12 cellular contexts compared by ENCODE assay signal in the genomic region with DNA sequence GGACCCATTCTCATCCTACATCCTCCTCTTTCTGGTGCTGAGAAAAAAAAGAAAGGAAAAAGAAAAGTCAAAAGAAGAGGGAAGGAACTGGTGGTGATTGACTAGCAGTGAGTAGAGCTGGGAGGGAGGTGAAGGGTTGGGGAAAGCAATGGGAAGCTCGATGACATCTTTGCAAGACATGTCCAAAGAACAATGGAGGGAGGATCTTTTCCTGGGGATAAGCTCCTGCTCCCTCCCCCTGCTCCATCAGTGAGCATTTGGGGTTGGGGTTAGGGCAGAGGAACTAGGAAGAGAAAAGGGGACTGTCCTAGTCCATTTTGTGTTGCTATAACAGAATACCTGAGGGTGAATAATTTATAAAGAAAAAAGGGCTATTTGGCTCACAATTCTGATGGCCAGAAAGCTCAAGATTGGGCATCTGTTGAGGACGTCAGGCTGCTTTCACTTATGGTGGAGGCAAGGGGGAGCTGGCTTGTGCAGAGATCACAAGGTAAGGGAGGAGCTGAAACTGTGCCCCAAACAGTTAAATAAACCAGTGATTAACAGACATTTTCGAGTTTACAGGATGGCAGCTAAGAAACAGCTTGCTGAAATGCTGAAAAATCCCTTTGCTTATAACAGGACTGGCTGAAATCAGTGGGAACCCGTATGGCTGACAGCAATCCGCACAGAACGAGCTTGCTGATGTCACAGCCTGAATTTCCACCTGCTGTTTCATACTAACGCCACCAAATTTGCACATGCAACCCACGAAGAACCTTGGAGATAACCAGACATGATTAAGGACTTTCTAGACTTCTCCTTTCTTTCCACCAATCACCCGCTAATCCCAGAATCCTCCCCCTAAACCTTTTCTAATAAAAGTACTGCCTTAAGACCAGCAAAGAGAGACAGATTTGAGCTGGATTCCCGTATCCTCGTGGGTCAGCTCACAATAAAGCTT. TPM values are rescaled to one million over a fixed set of nuclear protein-coding genes. Genes with fewer than 3 reads are reported as not detected.
A peak's percentile ranks its signal among the peaks of the same experiment; 100 is the strongest.
DNase-seq lines count a peak whose midpoint lies in the region; ATAC-seq and TF ChIP-seq lines count a peak whose summit lies in the region.
"Had no signal": no experiment of that assay in that cellular context is flagged by ENCODE, and none has a peak within 500 bp of the region (broad histone marks: within the 10 kb centered on the region; RNA-seq: fewer than 3 reads in every experiment).

No MANE protein-coding gene starts in this region.

- DNase-seq in CD1c-positive myeloid dendritic cell (ENCODE audit: extremely low spot score), result peak; percentile 40
- peak; percentile 24 for DNase-seq in IMR-90
- no peak for DNase-seq in NCI-H526 treated with DMSO at 0.1 percent for 48 hours (lab: John Stamatoyannopoulos, UW)
- DNase-seq in UCSD-AML1 (lab: John Stamatoyannopoulos, UW; ENCODE audit: unreplicated experiment), result no peak
- no peak for DNase-seq in GOT3 (lab: John Stamatoyannopoulos, UW)
- DNase-seq: KG1, NCI-H748 treated with DMSO at 0.1 percent for 48 hours, T-helper 1 cell had no signal

- H3K36me3 Mint-ChIP-seq in activated T-helper 17 cell treated with anti-CD3 and anti-CD28 coated beads, Interleukin-2, amount 50 U/mL, for 72 hours (ENCODE audit: low read depth), result no peaks in the 10 kb centered on the region

- CTCF ChIA-PET in IMR-90 (lab: Yijun Ruan, JAX), result interaction anchor here (1.0 to 1.4 kb wide), 2 partner anchors 10 to 12 kb away, joined by 3 to 5 read pairs; no protein-coding TSS in a partner anchor

- no peak overlapping the region for H3K4ac ChIP-seq in IMR-90 (ENCODE audit: low read depth, low read length)

- intact Hi-C loops in IMR-90 (cut with micrococcal nuclease), result no loop called here

- no peak overlapping the region for H3K27ac Mint-ChIP-seq in activated T-helper 17 cell treated with anti-CD3 and anti-CD28 coated beads, Interleukin-2, amount 50 U/mL, for 72 hours

- no TSS peak for BruUV-seq in IMR-90 (replicated peaks; lab: Mats Ljungman, UMichigan)

- H3K27ac ChIP-seq in IMR-90 (ENCODE audit: insufficient read depth, low read length) (no peak overlapping the region), muscle layer of duodenum (ENCODE audit: low read length) (no peak overlapping the region)

- peak overlapping the region; percentile 74 for H3K4me2 ChIP-seq in IMR-90 (ENCODE audit: low read depth, low read length)

- H3K4me1 ChIP-seq in IMR-90 (ENCODE audit: control insufficient read depth, insufficient read depth, low read length), result no peaks in the 10 kb centered on the region
- no peaks in the 10 kb centered on the region for H3K4me1 ChIP-seq in muscle layer of duodenum (ENCODE audit: control insufficient read depth in 1 of 2, insufficient read depth in 2 of 2, low read length in 2 of 2)

- H2BK20ac ChIP-seq in IMR-90 (ENCODE audit: low read depth, low read length), result no peak overlapping the region

- 20% methylated on average over 3 of the region's 11 CpGs; no CpG with 5 or more reads in 1 of the 2 experiments for WGBS in IMR-90 (ENCODE audit: extremely low coverage in 2 of 2, insufficient read length in 1 of 2), 2 experiments

- H4K5ac ChIP-seq in IMR-90 (ENCODE audit: low read depth, low read length), result no peak overlapping the region

- no peak overlapping the region for H4K91ac ChIP-seq in IMR-90 (ENCODE audit: insufficient read depth, low read depth, low read length)

- H3K27me3 Mint-ChIP-seq in activated T-helper 17 cell treated with anti-CD3 and anti-CD28 coated beads, Interleukin-2, amount 50 U/mL, for 72 hours, result no peaks in the 10 kb centered on the region

- H3K4me1 Mint-ChIP-seq in activated T-helper 17 cell treated with anti-CD3 and anti-CD28 coated beads, Interleukin-2, amount 50 U/mL, for 72 hours, result peaks cover 4% of the 10 kb centered on the region

- H3K9ac ChIP-seq in IMR-90 (ENCODE audit: low read depth, low read length), result no peak overlapping the region

- ATAC-seq in IMR-90 (ENCODE audit: low read depth), result peak; percentile 56
- ATAC-seq in activated T-helper 17 cell treated with anti-CD3 and anti-CD28 coated beads, Interleukin-2, amount 50 U/mL, for 72 hours (replicated peaks), result no peak
- ATAC-seq in GM18511 (IDR thresholded peaks at IDR 0.05; ENCODE audit: unreplicated experiment), result no peak

- no peak overlapping the region for H2BK5ac ChIP-seq in IMR-90 (ENCODE audit: low read depth, low read length, poor library complexity, severe bottlenecking)

- peak overlapping the region; percentile 26 for H3K4me3 Mint-ChIP-seq in activated T-helper 17 cell treated with anti-CD3 and anti-CD28 coated beads, Interleukin-2, amount 50 U/mL, for 72 hours

- H2BK120ac ChIP-seq in IMR-90 (ENCODE audit: low read depth, low read length), result no peak overlapping the region

- H2BK15ac ChIP-seq in IMR-90 (ENCODE audit: low read depth, low read length), result no peak overlapping the region

- H2AK5ac ChIP-seq in IMR-90 (ENCODE audit: low read depth, low read length), result no peak overlapping the region

- in situ Hi-C loops in IMR-90 (cut with MboI; ENCODE audit: low sequenced_read_pairs), result no loop called here

- H2AK9ac ChIP-seq in IMR-90 (replicated peaks; ENCODE audit: low read depth, low read length, poor library complexity), result no peak overlapping the region

- H3K4me3 ChIP-seq in IMR-90 (ENCODE audit: insufficient read depth, low read depth, low read length) (no peak overlapping the region), muscle layer of duodenum (ENCODE audit: low read depth in 1 of 2, low read length in 2 of 2) (peak overlapping the region; percentile 3 to 21)

- peak overlapping the region; percentile 68 for H2AFZ ChIP-seq in IMR-90 (replicated peaks; ENCODE audit: low read length, poor library complexity)

- H4K8ac ChIP-seq in IMR-90 (ENCODE audit: low read depth in 2 of 2, low read length in 2 of 2), result no peak overlapping the region

- no peaks in the 10 kb centered on the region for H3K79me1 ChIP-seq in IMR-90 (ENCODE audit: low read depth in 1 of 2, low read length in 2 of 2)

- no peaks in the 10 kb centered on the region for H4K20me1 ChIP-seq in IMR-90 (ENCODE audit: insufficient read depth, low read length)

- H3K9me3 ChIP-seq in IMR-90 (ENCODE audit: control insufficient read depth, insufficient read depth, low read length) (no peaks in the 10 kb centered on the region), muscle layer of duodenum (ENCODE audit: control insufficient read depth in 1 of 2, low read length in 2 of 2) (no peaks in the 10 kb centered on the region)

- no peak overlapping the region for H3K23ac ChIP-seq in IMR-90 (ENCODE audit: low read depth, low read length)

- dilution Hi-C loops in IMR-90 (cut with HindIII; ENCODE audit: low sequenced_read_pairs, unreplicated experiment), result no loop called here

- TF ChIP-seq RAD21 in IMR-90 (IDR thresholded peaks at IDR 0.05; ENCODE audit: low read length), result no peak

- H3K18ac ChIP-seq in IMR-90 (ENCODE audit: low read depth, low read length), result no peak overlapping the region

- H3K9me1 ChIP-seq in IMR-90 (ENCODE audit: insufficient read depth, low read length), result no peaks in the 10 kb centered on the region

- H3K14ac ChIP-seq in IMR-90 (replicated peaks; ENCODE audit: low read depth, low read length), result no peak overlapping the region

- POLR2A ChIA-PET in IMR-90 (lab: Charles Lee; ENCODE audit: unreplicated experiment), result no interaction called here

- no peak for TF ChIP-seq CTCF in IMR-90 (conservative IDR thresholded peaks at IDR 0.05; ENCODE audit: low read depth, low read length)

- no peaks in the 10 kb centered on the region for H3K9me3 Mint-ChIP-seq in activated T-helper 17 cell treated with anti-CD3 and anti-CD28 coated beads, Interleukin-2, amount 50 U/mL, for 72 hours

- H3K36me3 ChIP-seq in IMR-90 (ENCODE audit: control insufficient read depth, insufficient read depth, low read length), result no peaks in the 10 kb centered on the region
- H3K36me3 ChIP-seq in muscle layer of duodenum (ENCODE audit: control insufficient read depth in 1 of 2, insufficient read depth in 2 of 2, low read length in 2 of 2), result no peaks in the 10 kb centered on the region

- no peak for TF ChIP-seq POLR2A in IMR-90 (IDR thresholded peaks at IDR 0.05; ENCODE audit: low read depth, low read length)

- H3K27me3 ChIP-seq in IMR-90 (ENCODE audit: control insufficient read depth, insufficient read depth, low read length) (peaks cover 12% of the 10 kb centered on the region), muscle layer of duodenum (ENCODE audit: low read depth, low read length) (no peaks in the 10 kb centered on the region)

- no peak overlapping the region for H3K56ac ChIP-seq in IMR-90 (ENCODE audit: extremely low read depth, insufficient read depth, low read length)

TF ChIP-seq in IMR-90, 13 proteins besides CTCF, POLR2A, EP300 and RAD21 (continues in another document):
- no peak for TF ChIP-seq CEBPB (IDR thresholded peaks at IDR 0.05; ENCODE audit: low read depth, low read length)
- no peak for TF ChIP-seq FOS (IDR thresholded peaks at IDR 0.05; ENCODE audit: low read depth, low read length)
- TF ChIP-seq NFE2L2 (IDR thresholded peaks at IDR 0.05; ENCODE audit: low read depth, low read length), result no peak
- no peak for TF ChIP-seq MAZ (IDR thresholded peaks at IDR 0.05; ENCODE audit: borderline replicate concordance, low read depth, low read length)
- no peak for TF ChIP-seq SMC3 (IDR thresholded peaks at IDR 0.05; ENCODE audit: low read depth, low read length)

RNA-seq across cellular contexts. Expression of a gene that starts 1.6 kb away (rescaled TPM):
- not detected in 2 replicates for total RNA-seq in IMR-90 (2012; rRNA removed)
- polyA plus RNA-seq in IMR-90 (2012; rRNA removed), result not detected in 2 replicates
- polyA plus RNA-seq in IMR-90 (2012; cell fraction: cytosol; rRNA removed), result not detected in 2 replicates
- not detected in 2 replicates for polyA plus RNA-seq in IMR-90 (2012; cell fraction: nucleus; rRNA removed; ENCODE audit: low replicate concordance)
- total RNA-seq in activated T-helper 17 cell treated with anti-CD3 and anti-CD28 coated beads, Interleukin-2, amount 50 U/mL, for 72 hours, result not detected
- total RNA-seq: bronchial epithelial cell had no signal

RNA-seq across cellular contexts. Expression of a gene that starts 28.0 kb away (rescaled TPM):
- total RNA-seq in IMR-90 (2012; rRNA removed), result not detected in 2 replicates
- polyA plus RNA-seq in IMR-90 (2012; rRNA removed), result not detected in 2 replicates
- not detected in 2 replicates for polyA plus RNA-seq in IMR-90 (2012; cell fraction: cytosol; rRNA removed)
- polyA plus RNA-seq in IMR-90 (2012; cell fraction: nucleus; rRNA removed; ENCODE audit: low replicate concordance), result 0.02 TPM in 2 replicates
- not detected for total RNA-seq in activated T-helper 17 cell treated with anti-CD3 and anti-CD28 coated beads, Interleukin-2, amount 50 U/mL, for 72 hours
- total RNA-seq: bronchial epithelial cell had no signal

RNA-seq across cellular contexts. Expression of a gene that starts 42.9 kb away (rescaled TPM):
- 0.18 and 0.28 TPM in 2 replicates for total RNA-seq in IMR-90 (2012; rRNA removed)
- 2.0 and 3.1 TPM in 2 replicates for polyA plus RNA-seq in IMR-90 (2012; rRNA removed)
- 1.1 and 2.6 TPM in 2 replicates for polyA plus RNA-seq in IMR-90 (2012; cell fraction: cytosol; rRNA removed)
- 14.4 and 15.6 TPM in 2 replicates for polyA plus RNA-seq in IMR-90 (2012; cell fraction: nucleus; rRNA removed; ENCODE audit: low replicate concordance)
- 1 to 10 TPM; 3.6 to 4.3 TPM for total RNA-seq in activated T-helper 17 cell treated with anti-CD3 and anti-CD28 coated beads, Interleukin-2, amount 50 U/mL, for 72 hours

RNA-seq across cellular contexts. Expression of a gene that starts 44.9 kb away (rescaled TPM):
- total RNA-seq in IMR-90 (2012; rRNA removed), result 5,013 and 5,721 TPM in 2 replicates
- polyA plus RNA-seq in IMR-90 (2012; rRNA removed), result 3,797 and 4,763 TPM in 2 replicates
- 1,326 and 3,570 TPM in 2 replicates for polyA plus RNA-seq in IMR-90 (2012; cell fraction: cytosol; rRNA removed)
- polyA plus RNA-seq in IMR-90 (2012; cell fraction: nucleus; rRNA removed; ENCODE audit: low replicate concordance), result 132 and 1,784 TPM in 2 replicates
- total RNA-seq in activated T-helper 17 cell treated with anti-CD3 and anti-CD28 coated beads, Interleukin-2, amount 50 U/mL, for 72 hours, result 1,000 to 10,000 TPM; 2,606 to 3,397 TPM

Comparison
In these comparisons a context has a peak if more than half of its experiments do, and no peak if none do; other contexts are left out.
1. DNase-seq: peak in CD1c-positive myeloid dendritic cell (single experiment) and IMR-90 (single experiment); none in NCI-H526 treated with DMSO at 0.1 percent for 48 hours (single experiment), UCSD-AML1 (single experiment) and GOT3 (single experiment).